In the genomic region with DNA sequence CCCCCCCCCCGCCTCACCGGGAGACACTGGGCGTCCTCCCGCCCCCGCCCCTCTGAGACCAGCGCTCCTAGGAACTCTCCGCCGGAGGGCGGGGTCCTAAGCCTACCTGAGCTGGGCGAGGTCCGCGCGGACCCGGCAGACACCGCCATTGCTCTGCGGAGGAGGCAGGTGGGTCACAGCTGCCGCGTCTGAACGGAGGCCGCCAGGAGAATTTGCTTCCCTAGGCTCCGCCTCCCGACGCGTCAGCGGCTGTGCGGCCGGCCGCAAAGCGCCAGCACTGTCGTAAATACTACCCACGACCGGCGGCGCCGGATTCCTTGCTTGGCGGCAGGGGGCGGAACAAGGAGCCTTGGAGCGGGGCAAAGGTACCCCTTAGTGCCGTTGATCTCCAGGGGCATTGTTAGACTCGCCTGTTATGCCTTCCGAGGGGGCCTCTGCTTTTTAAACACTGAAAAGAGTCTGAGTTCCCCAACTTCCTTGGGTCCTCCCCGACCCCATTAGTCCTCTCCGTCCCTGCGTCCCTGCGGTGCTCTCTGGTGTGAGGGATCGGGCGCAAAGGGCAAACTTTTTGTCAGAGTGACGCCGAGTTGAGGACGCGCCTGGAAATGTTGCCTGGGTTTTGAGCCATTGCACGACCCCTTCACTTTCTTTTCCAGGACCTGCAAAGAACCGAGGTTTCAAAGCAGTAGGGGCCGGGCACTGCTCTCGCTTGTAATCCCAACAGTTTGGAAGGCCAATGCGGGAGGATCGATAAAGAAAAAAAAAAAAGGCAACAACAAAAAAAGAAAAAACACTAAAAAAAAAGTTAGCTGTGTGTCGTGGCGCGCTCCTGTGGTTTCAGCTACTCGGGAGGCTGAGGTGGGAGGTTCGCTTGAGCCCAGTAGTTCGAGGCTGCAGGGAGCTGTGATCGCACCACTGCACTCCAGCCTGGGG, we compare ENCODE assay signal across 8 cellular contexts. TPM values are rescaled to one million over a fixed set of nuclear protein-coding genes. Genes with fewer than 3 reads are reported as not detected.
DNase-seq lines count a peak whose midpoint lies in the region; FAIRE-seq and TF ChIP-seq lines count a peak whose summit lies in the region.

Gene GGCX (minus strand): TSS at position 214 of the 933 bp plus-strand sequence. CDS start 65 bp downstream, at position 149.

- CTCF ChIA-PET in HEK293T (lab: Yijun Ruan, JAX), result interaction anchor here (0.6 to 0.9 kb wide), 3 partner anchors 27 to 142 kb away, joined by 3 to 6 read pairs (median 3); no protein-coding TSS in a partner anchor

- H3K36me3 ChIP-seq in neutrophil, result no peaks in the 10 kb centered on the region

- peak within 1 kb of the TSS; percentile 82 for H3K27ac ChIP-seq in neutrophil

- DNase-seq in GF-D8 (lab: John Stamatoyannopoulos, UW) (peak; percentile 88), HEK293T (ENCODE audit: extremely low spot score) (peak; percentile 93), NAMALWA (ENCODE audit: low spot score) (peak; percentile 97), SK-MEL-5 (ENCODE audit: low read depth, low spot score) (peak; percentile 95), frontal cortex (ENCODE audit: low spot score in 2 of 2) (peak; percentile 75 to 90)
- DNase-seq in activated naive CD4-positive, alpha-beta T cell (lab: John Stamatoyannopoulos, UW), result peak; percentile 85 to 93 (median 90)

- peak within 1 kb of the TSS; percentile 74 to 94 for H3K4me3 ChIP-seq in neutrophil (ENCODE audit: low read depth in 1 of 2, low read length in 1 of 2)

- POLR2A ChIA-PET in HEK293T (lab: Yijun Ruan, JAX), result interaction anchor here (0.7 to 4.0 kb wide), 21 partner anchors 9 to 173 kb away, joined by 3 to 30 read pairs (median 5); partner anchors contain the start of genes C2orf68, MAT2A, RNF181 and SH2D6

- no peak for FAIRE-seq in frontal cortex (lab: Jason Lieb, UNC)

- no peaks in the 10 kb centered on the region for H3K9me3 ChIP-seq in neutrophil

- H3K27me3 ChIP-seq in neutrophil, result no peaks in the 10 kb centered on the region

- in situ Hi-C loops in SK-MEL-5 (cut with HindIII; ENCODE audit: low pct_unique_long_range_greater_than_20kb, low sequenced_read_pairs), result no loop called here

- TF ChIP-seq CTCF in neutrophil (IDR thresholded peaks at IDR 0.05) (peak; percentile 64), subcutaneous adipose tissue (IDR thresholded peaks at IDR 0.05; ENCODE audit: low read depth) (no peak)

- peaks cover 18 to 21% of the 10 kb centered on the region in 2 experiments for H3K4me1 ChIP-seq in neutrophil (ENCODE audit: control insufficient read depth in 1 of 2, insufficient read depth in 1 of 2, low read depth in 1 of 2, low read length in 1 of 2)

TF ChIP-seq in HEK293T, 16 proteins besides CTCF, POLR2A, EP300 and RAD21:
- TF ChIP-seq PKNOX1 (IDR thresholded peaks at IDR 0.05) (no peak), ZNF384 (IDR thresholded peaks at IDR 0.05) (peak; percentile 41; the same call in 1 of the 2 replicates)

RNA-seq across cellular contexts. Expression of gene GGCX, which starts in this region (rescaled TPM):
- 71.5 and 90.9 TPM in 2 replicates for total RNA-seq in SK-MEL-5 (2014; rRNA removed; shearing (Covaris generic))
- polyA plus RNA-seq in SK-MEL-5 (2015; cell fraction: cytosol; rRNA removed), result 133 and 155 TPM in 2 replicates
- polyA plus RNA-seq in SK-MEL-5 (2015; cell fraction: nucleus; rRNA removed), result 61.0 and 91.2 TPM in 2 replicates
- total RNA-seq in frontal cortex (22.4 TPM), subcutaneous adipose tissue (10 to 100 TPM; 26.5 to 53.3 (median 30.8) TPM)

Comparison
In these comparisons a context has a peak if more than half of its experiments do, and no peak if none do; other contexts are left out.
1. Peak in every context shown above with its lines: DNase-seq, H3K4me3 ChIP-seq and H3K27ac ChIP-seq.